ENCODE assay signal across 34 cellular contexts in genomic region chr2:144965172-144965571, GRCh38.
"Had no signal": no experiment of that assay in that cellular context is flagged by ENCODE, and none has a peak within 500 bp of the region (broad histone marks: within the 10 kb centered on the region; RNA-seq: fewer than 3 reads in every experiment).

No MANE protein-coding gene starts in this region.

- FAIRE-seq: astrocyte, TTC549 had no signal

- H3K27ac ChIP-seq: adrenal gland, body of pancreas, brain microvascular endothelial cell, breast epithelium, VCaP had no signal

- H3K27me3 ChIP-seq: adrenal gland, body of pancreas, brain microvascular endothelial cell, breast epithelium had no signal

- DNase-seq: activated B cell treated with CpG ODN at 0.5 μM for 24 hours; activated CD4-positive, alpha-beta memory T cell treated with anti-CD3 and anti-CD28 coated beads for 36 hours; activated CD4-positive, alpha-beta T cell treated with anti-CD3 and anti-CD28 coated beads for 4 hours; activated CD4-positive, alpha-beta T cell treated with anti-CD3 and anti-CD28 coated beads, Interleukin-2, amount 10 ng/mL, durations not matched to agents 24 days and 14 days; activated CD4-positive, alpha-beta T cell treated with anti-CD3 and anti-CD28 coated beads, Interleukin-2, amount 50 U/mL, for 1 hour; activated CD4-positive, alpha-beta T cell treated with anti-CD3 and anti-CD28 coated beads, Interleukin-2, amount 50 U/mL, for 4 hours; activated CD4-positive, CD25-positive, alpha-beta regulatory T cell treated with anti-CD3 and anti-CD28 coated beads, Interleukin-2, amount 50 U/mL, for 72 hours; activated CD8-positive, alpha-beta memory T cell treated with anti-CD3 and anti-CD28 coated beads, Interleukin-2, amount 50 U/mL, for 4 hours; activated CD8-positive, alpha-beta T cell treated with anti-CD3 and anti-CD28 coated beads for 36 hours; activated effector memory CD4-positive, alpha-beta T cell treated with anti-CD3 and anti-CD28 coated beads, Interleukin-2, amount 50 U/mL, for 16 hours; activated gamma-delta T cell treated with Interleukin-2 at 50 U/mL for 16 hours; activated naive CD4-positive, alpha-beta T cell; activated naive CD4-positive, alpha-beta T cell treated with anti-CD3 and anti-CD28 coated beads for 36 hours; activated naive CD4-positive, alpha-beta T cell treated with anti-CD3 and anti-CD28 coated beads, Interleukin-2, amount 50 U/mL, for 16 hours; activated naive CD8-positive, alpha-beta T cell treated with anti-CD3 and anti-CD28 coated beads for 36 hours; activated T-cell treated with anti-CD3 and anti-CD28 coated beads for 4 hours; activated T-cell treated with anti-CD3 and anti-CD28 coated beads, Interleukin-2, amount 50 U/mL, for 1 hour; activated T-cell treated with anti-CD3 and anti-CD28 coated beads, Interleukin-2, amount 50 U/mL, for 4 hours; activated T-cell treated with anti-CD3 and anti-CD28 coated beads, Interleukin-2, amount 50 U/mL, for 72 hours; adrenal gland; amniotic stem cell; aorta; body of pancreas; brain microvascular endothelial cell; central memory CD4-positive, alpha-beta T cell; T-helper 1 cell; T-helper 2 cell; T-helper 9 cell had no signal

- H3K4me3 ChIP-seq: adrenal gland, body of pancreas, breast epithelium had no signal

- H3K36me3 ChIP-seq: adrenal gland, brain microvascular endothelial cell, breast epithelium had no signal

- H3K4me1 ChIP-seq: adrenal gland, body of pancreas, breast epithelium had no signal

- H3K9me3 ChIP-seq: adrenal gland had no signal

- ATAC-seq: activated CD8-positive, alpha-beta T cell treated with anti-CD3 and anti-CD28 coated beads for 36 hours; activated naive CD4-positive, alpha-beta T cell treated with anti-CD3 and anti-CD28 coated beads, Interleukin-2, amount 50 U/mL, for 72 hours; activated T-cell treated with anti-CD3 and anti-CD28 coated beads, Interleukin-2, amount 50 U/mL, for 4 hours; activated T-cell treated with anti-CD3 and anti-CD28 coated beads, Interleukin-2, amount 50 U/mL, for 72 hours; activated T-helper 17 cell treated with anti-CD3 and anti-CD28 coated beads, Interleukin-2, amount 50 U/mL, for 72 hours; body of pancreas had no signal
